In the genomic region with DNA sequence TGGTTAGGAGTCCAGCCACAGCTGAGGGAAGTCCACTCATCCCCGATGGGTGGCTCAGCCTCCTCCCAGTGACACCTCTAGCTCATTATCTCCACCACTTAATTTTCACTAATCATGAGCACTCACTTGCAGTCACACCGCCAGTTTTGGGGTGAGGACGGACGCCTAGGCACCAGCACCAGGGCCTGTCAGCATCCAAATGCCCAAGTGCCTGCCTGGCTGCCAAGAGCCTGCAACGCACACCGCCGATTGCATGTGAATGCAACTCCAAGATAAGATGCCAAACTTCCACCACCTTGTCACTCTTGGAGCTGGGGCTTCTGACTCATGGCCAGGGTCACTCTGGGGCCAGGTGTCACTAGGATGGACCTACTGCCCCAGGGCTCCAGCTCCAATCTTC, we compare ENCODE assay signal across 1 cellular context.
A peak's percentile ranks its signal among the peaks of the same experiment; 100 is the strongest.
TF ChIP-seq lines count a peak whose summit lies in the region.

No MANE protein-coding gene starts in this region.

TF ChIP-seq in K562, 482 proteins besides CTCF, POLR2A, EP300 and RAD21 (continued from another document):
- TF ChIP-seq, protein P1, sequence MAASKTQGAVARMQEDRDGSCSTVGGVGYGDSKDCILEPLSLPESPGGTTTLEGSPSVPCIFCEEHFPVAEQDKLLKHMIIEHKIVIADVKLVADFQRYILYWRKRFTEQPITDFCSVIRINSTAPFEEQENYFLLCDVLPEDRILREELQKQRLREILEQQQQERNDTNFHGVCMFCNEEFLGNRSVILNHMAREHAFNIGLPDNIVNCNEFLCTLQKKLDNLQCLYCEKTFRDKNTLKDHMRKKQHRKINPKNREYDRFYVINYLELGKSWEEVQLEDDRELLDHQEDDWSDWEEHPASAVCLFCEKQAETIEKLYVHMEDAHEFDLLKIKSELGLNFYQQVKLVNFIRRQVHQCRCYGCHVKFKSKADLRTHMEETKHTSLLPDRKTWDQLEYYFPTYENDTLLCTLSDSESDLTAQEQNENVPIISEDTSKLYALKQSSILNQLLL (CRISPR knock-in tag; IDR thresholded peaks at IDR 0.05; ENCODE audit: borderline replicate concordance), result no peak
- TF ChIP-seq, protein P2, sequence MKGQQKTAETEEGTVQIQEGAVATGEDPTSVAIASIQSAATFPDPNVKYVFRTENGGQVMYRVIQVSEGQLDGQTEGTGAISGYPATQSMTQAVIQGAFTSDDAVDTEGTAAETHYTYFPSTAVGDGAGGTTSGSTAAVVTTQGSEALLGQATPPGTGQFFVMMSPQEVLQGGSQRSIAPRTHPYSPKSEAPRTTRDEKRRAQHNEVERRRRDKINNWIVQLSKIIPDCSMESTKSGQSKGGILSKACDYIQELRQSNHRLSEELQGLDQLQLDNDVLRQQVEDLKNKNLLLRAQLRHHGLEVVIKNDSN (CRISPR knock-in tag; IDR thresholded peaks at IDR 0.05), result no peak
- TF ChIP-seq, protein P3, sequence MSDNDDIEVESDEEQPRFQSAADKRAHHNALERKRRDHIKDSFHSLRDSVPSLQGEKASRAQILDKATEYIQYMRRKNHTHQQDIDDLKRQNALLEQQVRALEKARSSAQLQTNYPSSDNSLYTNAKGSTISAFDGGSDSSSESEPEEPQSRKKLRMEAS (CRISPR knock-in tag; IDR thresholded peaks at IDR 0.05), result peak; percentile 62
- TF ChIP-seq, protein P4, sequence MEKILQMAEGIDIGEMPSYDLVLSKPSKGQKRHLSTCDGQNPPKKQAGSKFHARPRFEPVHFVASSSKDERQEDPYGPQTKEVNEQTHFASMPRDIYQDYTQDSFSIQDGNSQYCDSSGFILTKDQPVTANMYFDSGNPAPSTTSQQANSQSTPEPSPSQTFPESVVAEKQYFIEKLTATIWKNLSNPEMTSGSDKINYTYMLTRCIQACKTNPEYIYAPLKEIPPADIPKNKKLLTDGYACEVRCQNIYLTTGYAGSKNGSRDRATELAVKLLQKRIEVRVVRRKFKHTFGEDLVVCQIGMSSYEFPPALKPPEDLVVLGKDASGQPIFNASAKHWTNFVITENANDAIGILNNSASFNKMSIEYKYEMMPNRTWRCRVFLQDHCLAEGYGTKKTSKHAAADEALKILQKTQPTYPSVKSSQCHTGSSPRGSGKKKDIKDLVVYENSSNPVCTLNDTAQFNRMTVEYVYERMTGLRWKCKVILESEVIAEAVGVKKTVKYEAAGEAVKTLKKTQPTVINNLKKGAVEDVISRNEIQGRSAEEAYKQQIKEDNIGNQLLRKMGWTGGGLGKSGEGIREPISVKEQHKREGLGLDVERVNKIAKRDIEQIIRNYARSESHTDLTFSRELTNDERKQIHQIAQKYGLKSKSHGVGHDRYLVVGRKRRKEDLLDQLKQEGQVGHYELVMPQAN (IDR thresholded peaks at IDR 0.05; ENCODE audit: borderline replicate concordance), result no peak
- peak; percentile 21 to 45; a peak in 1 of 4 replicates for TF ChIP-seq TRIM24 (IDR thresholded peaks at IDR 0.05)
- TF ChIP-seq, protein P5, sequence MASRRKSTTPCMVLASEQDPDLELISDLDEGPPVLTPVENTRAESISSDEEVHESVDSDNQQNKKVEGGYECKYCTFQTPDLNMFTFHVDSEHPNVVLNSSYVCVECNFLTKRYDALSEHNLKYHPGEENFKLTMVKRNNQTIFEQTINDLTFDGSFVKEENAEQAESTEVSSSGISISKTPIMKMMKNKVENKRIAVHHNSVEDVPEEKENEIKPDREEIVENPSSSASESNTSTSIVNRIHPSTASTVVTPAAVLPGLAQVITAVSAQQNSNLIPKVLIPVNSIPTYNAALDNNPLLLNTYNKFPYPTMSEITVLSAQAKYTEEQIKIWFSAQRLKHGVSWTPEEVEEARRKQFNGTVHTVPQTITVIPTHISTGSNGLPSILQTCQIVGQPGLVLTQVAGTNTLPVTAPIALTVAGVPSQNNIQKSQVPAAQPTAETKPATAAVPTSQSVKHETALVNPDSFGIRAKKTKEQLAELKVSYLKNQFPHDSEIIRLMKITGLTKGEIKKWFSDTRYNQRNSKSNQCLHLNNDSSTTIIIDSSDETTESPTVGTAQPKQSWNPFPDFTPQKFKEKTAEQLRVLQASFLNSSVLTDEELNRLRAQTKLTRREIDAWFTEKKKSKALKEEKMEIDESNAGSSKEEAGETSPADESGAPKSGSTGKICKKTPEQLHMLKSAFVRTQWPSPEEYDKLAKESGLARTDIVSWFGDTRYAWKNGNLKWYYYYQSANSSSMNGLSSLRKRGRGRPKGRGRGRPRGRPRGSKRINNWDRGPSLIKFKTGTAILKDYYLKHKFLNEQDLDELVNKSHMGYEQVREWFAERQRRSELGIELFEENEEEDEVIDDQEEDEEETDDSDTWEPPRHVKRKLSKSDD (conservative IDR thresholded peaks at IDR 0.05; ENCODE audit: low read length), result no peak
- no peak for TF ChIP-seq MEF2A (IDR thresholded peaks at IDR 0.05; ENCODE audit: control insufficient read depth, low read depth, low read length)
- no peak for TF ChIP-seq SIRT6 (IDR thresholded peaks at IDR 0.05; ENCODE audit: low read depth, low read length)
- TF ChIP-seq CBFA2T3 (IDR thresholded peaks at IDR 0.05), result peak; percentile 82
- TF ChIP-seq LCOR (CRISPR knock-in tag; IDR thresholded peaks at IDR 0.05), result no peak
- TF ChIP-seq, protein P6, sequence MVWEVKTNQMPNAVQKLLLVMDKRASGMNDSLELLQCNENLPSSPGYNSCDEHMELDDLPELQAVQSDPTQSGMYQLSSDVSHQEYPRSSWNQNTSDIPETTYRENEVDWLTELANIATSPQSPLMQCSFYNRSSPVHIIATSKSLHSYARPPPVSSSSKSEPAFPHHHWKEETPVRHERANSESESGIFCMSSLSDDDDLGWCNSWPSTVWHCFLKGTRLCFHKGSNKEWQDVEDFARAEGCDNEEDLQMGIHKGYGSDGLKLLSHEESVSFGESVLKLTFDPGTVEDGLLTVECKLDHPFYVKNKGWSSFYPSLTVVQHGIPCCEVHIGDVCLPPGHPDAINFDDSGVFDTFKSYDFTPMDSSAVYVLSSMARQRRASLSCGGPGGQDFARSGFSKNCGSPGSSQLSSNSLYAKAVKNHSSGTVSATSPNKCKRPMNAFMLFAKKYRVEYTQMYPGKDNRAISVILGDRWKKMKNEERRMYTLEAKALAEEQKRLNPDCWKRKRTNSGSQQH (CRISPR knock-in tag; IDR thresholded peaks at IDR 0.05), result no peak
- TF ChIP-seq MCM5 (IDR thresholded peaks at IDR 0.05; ENCODE audit: low read depth), result no peak
- no peak for TF ChIP-seq NELFE (IDR thresholded peaks at IDR 0.05; ENCODE audit: insufficient read depth, insufficient read length)
- TF ChIP-seq SIN3B (IDR thresholded peaks at IDR 0.05; ENCODE audit: low read depth), result no peak
- TF ChIP-seq, protein P7, sequence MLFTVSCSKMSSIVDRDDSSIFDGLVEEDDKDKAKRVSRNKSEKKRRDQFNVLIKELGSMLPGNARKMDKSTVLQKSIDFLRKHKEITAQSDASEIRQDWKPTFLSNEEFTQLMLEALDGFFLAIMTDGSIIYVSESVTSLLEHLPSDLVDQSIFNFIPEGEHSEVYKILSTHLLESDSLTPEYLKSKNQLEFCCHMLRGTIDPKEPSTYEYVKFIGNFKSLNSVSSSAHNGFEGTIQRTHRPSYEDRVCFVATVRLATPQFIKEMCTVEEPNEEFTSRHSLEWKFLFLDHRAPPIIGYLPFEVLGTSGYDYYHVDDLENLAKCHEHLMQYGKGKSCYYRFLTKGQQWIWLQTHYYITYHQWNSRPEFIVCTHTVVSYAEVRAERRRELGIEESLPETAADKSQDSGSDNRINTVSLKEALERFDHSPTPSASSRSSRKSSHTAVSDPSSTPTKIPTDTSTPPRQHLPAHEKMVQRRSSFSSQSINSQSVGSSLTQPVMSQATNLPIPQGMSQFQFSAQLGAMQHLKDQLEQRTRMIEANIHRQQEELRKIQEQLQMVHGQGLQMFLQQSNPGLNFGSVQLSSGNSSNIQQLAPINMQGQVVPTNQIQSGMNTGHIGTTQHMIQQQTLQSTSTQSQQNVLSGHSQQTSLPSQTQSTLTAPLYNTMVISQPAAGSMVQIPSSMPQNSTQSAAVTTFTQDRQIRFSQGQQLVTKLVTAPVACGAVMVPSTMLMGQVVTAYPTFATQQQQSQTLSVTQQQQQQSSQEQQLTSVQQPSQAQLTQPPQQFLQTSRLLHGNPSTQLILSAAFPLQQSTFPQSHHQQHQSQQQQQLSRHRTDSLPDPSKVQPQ (CRISPR knock-in tag; IDR thresholded peaks at IDR 0.05; ENCODE audit: borderline replicate concordance), result no peak
- no peak for TF ChIP-seq CREM (IDR thresholded peaks at IDR 0.05; ENCODE audit: low read depth)
- no peak for TF ChIP-seq PCBP2 (IDR thresholded peaks at IDR 0.05; ENCODE audit: low read depth, low read length, poor library complexity, severe bottlenecking)
- no peak for TF ChIP-seq POLR2AphosphoS2 (IDR thresholded peaks at IDR 0.05; ENCODE audit: low read length)
- no peak for TF ChIP-seq FOXJ3 (CRISPR knock-in tag; IDR thresholded peaks at IDR 0.05)
- 0 out of 2 replicates have a peak, but pooled peaks have one; percentile 12 for TF ChIP-seq DPF2 (IDR thresholded peaks at IDR 0.05)
- TF ChIP-seq BCL6 (CRISPR knock-in tag; IDR thresholded peaks at IDR 0.05), result no peak
- TF ChIP-seq JUN (IDR thresholded peaks at IDR 0.05; ENCODE audit: borderline replicate concordance, low read depth, low read length), result no peak
- no peak for TF ChIP-seq JUN (CRISPR knock-in tag; IDR thresholded peaks at IDR 0.05; ENCODE audit: borderline replicate concordance)
- 0 out of 2 replicates have a peak, but pooled peaks have one; percentile 21 for TF ChIP-seq MYNN (IDR thresholded peaks at IDR 0.05)
- TF ChIP-seq MYNN (CRISPR knock-in tag; IDR thresholded peaks at IDR 0.05), result no peak
- no peak for TF ChIP-seq ZNF347 (CRISPR knock-in tag; IDR thresholded peaks at IDR 0.05; ENCODE audit: low read depth)
- peak; percentile 77 for TF ChIP-seq FOSL1 (tag; conservative IDR thresholded peaks at IDR 0.05)
- TF ChIP-seq PCBP1 (IDR thresholded peaks at IDR 0.05; ENCODE audit: low read depth, low read length, poor library complexity, severe bottlenecking), result no peak
- TF ChIP-seq NFIC (IDR thresholded peaks at IDR 0.05), result peak; percentile 34; the same call in 1 of the 2 replicates
- TF ChIP-seq, protein P8, sequence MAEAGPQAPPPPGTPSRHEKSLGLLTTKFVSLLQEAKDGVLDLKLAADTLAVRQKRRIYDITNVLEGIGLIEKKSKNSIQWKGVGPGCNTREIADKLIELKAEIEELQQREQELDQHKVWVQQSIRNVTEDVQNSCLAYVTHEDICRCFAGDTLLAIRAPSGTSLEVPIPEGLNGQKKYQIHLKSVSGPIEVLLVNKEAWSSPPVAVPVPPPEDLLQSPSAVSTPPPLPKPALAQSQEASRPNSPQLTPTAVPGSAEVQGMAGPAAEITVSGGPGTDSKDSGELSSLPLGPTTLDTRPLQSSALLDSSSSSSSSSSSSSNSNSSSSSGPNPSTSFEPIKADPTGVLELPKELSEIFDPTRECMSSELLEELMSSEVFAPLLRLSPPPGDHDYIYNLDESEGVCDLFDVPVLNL (CRISPR knock-in tag; IDR thresholded peaks at IDR 0.05; ENCODE audit: low read depth), result no peak
- TF ChIP-seq CEBPG (CRISPR knock-in tag; IDR thresholded peaks at IDR 0.05), result peak; percentile 75
- TF ChIP-seq CEBPG (tag; conservative IDR thresholded peaks at IDR 0.05 in 1 of 2, IDR thresholded peaks at IDR 0.05 in 1 of 2), result no peak
- TF ChIP-seq, protein P9, sequence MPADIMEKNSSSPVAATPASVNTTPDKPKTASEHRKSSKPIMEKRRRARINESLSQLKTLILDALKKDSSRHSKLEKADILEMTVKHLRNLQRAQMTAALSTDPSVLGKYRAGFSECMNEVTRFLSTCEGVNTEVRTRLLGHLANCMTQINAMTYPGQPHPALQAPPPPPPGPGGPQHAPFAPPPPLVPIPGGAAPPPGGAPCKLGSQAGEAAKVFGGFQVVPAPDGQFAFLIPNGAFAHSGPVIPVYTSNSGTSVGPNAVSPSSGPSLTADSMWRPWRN (IDR thresholded peaks at IDR 0.05; ENCODE audit: low read depth), result no peak
- TF ChIP-seq, protein P10, sequence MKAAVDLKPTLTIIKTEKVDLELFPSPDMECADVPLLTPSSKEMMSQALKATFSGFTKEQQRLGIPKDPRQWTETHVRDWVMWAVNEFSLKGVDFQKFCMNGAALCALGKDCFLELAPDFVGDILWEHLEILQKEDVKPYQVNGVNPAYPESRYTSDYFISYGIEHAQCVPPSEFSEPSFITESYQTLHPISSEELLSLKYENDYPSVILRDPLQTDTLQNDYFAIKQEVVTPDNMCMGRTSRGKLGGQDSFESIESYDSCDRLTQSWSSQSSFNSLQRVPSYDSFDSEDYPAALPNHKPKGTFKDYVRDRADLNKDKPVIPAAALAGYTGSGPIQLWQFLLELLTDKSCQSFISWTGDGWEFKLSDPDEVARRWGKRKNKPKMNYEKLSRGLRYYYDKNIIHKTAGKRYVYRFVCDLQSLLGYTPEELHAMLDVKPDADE (conservative IDR thresholded peaks at IDR 0.05; ENCODE audit: control insufficient read depth, low read depth, low read length), result 0 out of 2 replicates have a peak, but pooled peaks have one; percentile 19
- TF ChIP-seq ZNF143 (CRISPR knock-in tag; IDR thresholded peaks at IDR 0.05), result no peak
- TF ChIP-seq TOE1 (IDR thresholded peaks at IDR 0.05; ENCODE audit: borderline replicate concordance), result no peak
- TF ChIP-seq TOE1 (CRISPR knock-in tag; IDR thresholded peaks at IDR 0.05; ENCODE audit: borderline replicate concordance, low read depth), result 0 out of 2 replicates have a peak, but pooled peaks have one; percentile 39
- TF ChIP-seq STAT5A (IDR thresholded peaks at IDR 0.05; ENCODE audit: borderline replicate concordance, low read length), result peak; percentile 32; the same call in 1 of the 2 replicates
- no peak for TF ChIP-seq PHF20 (IDR thresholded peaks at IDR 0.05; ENCODE audit: partially characterized antibody)
- TF ChIP-seq, protein P11, sequence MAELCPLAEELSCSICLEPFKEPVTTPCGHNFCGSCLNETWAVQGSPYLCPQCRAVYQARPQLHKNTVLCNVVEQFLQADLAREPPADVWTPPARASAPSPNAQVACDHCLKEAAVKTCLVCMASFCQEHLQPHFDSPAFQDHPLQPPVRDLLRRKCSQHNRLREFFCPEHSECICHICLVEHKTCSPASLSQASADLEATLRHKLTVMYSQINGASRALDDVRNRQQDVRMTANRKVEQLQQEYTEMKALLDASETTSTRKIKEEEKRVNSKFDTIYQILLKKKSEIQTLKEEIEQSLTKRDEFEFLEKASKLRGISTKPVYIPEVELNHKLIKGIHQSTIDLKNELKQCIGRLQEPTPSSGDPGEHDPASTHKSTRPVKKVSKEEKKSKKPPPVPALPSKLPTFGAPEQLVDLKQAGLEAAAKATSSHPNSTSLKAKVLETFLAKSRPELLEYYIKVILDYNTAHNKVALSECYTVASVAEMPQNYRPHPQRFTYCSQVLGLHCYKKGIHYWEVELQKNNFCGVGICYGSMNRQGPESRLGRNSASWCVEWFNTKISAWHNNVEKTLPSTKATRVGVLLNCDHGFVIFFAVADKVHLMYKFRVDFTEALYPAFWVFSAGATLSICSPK (IDR thresholded peaks at IDR 0.05; ENCODE audit: borderline replicate concordance), result no peak
- TF ChIP-seq TEAD4 (IDR thresholded peaks at IDR 0.05; ENCODE audit: low read length), result peak; percentile 77
- no peak for TF ChIP-seq TEAD4 (CRISPR knock-in tag; IDR thresholded peaks at IDR 0.05; ENCODE audit: borderline replicate concordance)
TF ChIP-seq in K562: peak in this region for 23.
